17 cellular contexts compared by ENCODE assay signal in the genomic region with DNA sequence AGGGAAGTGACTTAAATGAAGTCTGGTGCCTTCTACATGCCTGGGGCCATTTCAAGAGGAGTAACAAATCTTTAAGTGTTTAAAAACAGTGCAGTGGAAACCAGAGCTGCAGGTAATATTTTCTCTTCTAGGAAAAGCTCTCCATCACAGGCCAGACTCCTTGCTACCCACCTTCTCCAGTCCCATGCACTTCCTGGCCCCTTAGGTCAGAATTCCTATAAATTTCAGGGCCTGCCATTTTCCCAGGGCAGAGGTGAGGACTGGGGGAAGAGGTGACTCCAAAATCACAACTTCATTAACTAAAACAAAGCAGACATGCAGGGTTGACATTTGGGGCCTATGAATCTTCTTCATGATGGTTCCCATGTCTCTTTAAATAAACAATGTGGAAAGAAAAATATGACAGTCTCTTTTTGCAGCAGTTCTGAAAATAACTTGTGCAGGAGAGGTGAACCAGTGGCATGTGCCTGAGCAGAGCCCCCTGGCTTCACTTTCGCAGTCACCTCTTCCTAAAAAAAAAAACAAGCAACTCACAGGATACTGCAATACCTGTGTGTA.
"Had no signal": no experiment of that assay in that cellular context is flagged by ENCODE, and none has a peak within 500 bp of the region (broad histone marks: within the 10 kb centered on the region; RNA-seq: fewer than 3 reads in every experiment).

No MANE protein-coding gene starts in this region.

- H3K4me3 ChIP-seq: breast epithelium, heart left ventricle, prostate gland, right atrium auricular region, spleen had no signal

- H3K27me3 ChIP-seq: breast epithelium, heart left ventricle, right atrium auricular region, spleen had no signal

- H3K27ac ChIP-seq: breast epithelium, heart left ventricle, prostate gland, right atrium auricular region, spleen had no signal

- H3K36me3 ChIP-seq: breast epithelium, heart left ventricle, prostate gland, right atrium auricular region, spleen had no signal

- H3K9me3 ChIP-seq: breast epithelium, heart left ventricle, prostate gland, right atrium auricular region, spleen had no signal

- H3K4me1 ChIP-seq: breast epithelium, prostate gland had no signal

- DNase-seq: activated B cell treated with CpG ODN at 0.5 μM for 24 hours; activated CD4-positive, alpha-beta T cell treated with anti-CD3 and anti-CD28 coated beads for 4 hours; activated CD4-positive, alpha-beta T cell treated with anti-CD3 and anti-CD28 coated beads, Interleukin-2, amount 50 U/mL, for 48 hours; activated naive CD4-positive, alpha-beta T cell treated with Interleukin-2 at 50 U/mL for 16 hours; activated naive CD8-positive, alpha-beta T cell treated with anti-CD3 and anti-CD28 coated beads for 36 hours; activated T-cell treated with anti-CD3 and anti-CD28 coated beads, Interleukin-2, amount 50 U/mL, for 48 hours; effector memory CD4-positive, alpha-beta T cell; heart left ventricle; left cardiac atrium; naive B cell; spleen; stimulated activated CD4-positive, alpha-beta T cell treated with anti-CD3 and anti-CD28 coated beads, Interleukin-4, amount 100 ng/mL, for 24 hours; stimulated activated naive CD4-positive, alpha-beta T cell treated with Interleukin-2 at 50 U/mL for 16 hours; T1000 had no signal
